ENCODE assay signal across 1 cellular context in the genomic region with DNA sequence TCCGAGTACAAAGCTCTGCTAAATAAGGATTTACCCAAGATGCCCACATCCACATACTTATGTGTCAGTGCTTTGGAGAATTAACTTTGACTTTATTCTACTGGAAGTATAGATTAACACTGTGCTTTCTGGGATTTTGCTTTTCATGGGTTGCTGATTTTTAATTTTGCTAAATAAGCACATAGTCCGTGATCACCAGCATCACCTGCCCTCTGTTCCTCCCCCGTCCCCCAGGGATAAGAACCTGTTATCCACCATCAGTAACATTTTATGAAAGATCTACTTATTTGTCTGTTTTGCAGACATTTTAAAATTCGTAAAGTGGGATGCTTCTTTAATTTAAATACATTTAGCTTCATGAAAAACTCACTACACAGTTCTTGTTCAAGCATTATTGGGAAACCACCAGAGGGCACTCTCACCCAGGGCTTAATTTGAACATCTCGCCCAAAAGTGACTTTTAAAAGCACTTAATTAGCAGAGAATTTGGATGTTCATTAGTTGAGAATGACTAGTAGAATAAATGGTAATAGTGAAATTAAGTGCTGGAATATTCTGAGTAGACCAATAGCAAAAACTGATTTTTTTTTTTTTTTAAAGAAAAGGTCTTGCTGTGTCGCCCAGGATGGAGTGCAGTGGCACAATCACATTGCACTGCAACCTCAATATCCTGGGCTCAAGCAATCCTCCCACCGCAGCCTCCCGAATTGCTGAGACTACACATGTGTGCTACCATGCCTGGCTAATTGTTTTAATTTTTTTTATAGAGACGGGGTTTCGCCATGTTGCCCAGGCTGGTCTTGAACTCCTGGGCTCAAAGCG.
TF ChIP-seq lines count a peak whose summit lies in the region.

No MANE protein-coding gene starts in this region.

TF ChIP-seq in HepG2, 621 proteins besides CTCF, POLR2A, EP300 and RAD21 (continued from another document):
- TF ChIP-seq, protein P1, sequence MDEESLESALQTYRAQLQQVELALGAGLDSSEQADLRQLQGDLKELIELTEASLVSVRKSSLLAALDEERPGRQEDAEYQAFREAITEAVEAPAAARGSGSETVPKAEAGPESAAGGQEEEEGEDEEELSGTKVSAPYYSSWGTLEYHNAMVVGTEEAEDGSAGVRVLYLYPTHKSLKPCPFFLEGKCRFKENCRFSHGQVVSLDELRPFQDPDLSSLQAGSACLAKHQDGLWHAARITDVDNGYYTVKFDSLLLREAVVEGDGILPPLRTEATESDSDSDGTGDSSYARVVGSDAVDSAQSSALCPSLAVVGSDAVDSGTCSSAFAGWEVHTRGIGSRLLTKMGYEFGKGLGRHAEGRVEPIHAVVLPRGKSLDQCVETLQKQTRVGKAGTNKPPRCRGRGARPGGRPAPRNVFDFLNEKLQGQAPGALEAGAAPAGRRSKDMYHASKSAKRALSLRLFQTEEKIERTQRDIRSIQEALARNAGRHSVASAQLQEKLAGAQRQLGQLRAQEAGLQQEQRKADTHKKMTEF (CRISPR knock-in tag; IDR thresholded peaks at IDR 0.05), result no peak
- TF ChIP-seq, protein P2, sequence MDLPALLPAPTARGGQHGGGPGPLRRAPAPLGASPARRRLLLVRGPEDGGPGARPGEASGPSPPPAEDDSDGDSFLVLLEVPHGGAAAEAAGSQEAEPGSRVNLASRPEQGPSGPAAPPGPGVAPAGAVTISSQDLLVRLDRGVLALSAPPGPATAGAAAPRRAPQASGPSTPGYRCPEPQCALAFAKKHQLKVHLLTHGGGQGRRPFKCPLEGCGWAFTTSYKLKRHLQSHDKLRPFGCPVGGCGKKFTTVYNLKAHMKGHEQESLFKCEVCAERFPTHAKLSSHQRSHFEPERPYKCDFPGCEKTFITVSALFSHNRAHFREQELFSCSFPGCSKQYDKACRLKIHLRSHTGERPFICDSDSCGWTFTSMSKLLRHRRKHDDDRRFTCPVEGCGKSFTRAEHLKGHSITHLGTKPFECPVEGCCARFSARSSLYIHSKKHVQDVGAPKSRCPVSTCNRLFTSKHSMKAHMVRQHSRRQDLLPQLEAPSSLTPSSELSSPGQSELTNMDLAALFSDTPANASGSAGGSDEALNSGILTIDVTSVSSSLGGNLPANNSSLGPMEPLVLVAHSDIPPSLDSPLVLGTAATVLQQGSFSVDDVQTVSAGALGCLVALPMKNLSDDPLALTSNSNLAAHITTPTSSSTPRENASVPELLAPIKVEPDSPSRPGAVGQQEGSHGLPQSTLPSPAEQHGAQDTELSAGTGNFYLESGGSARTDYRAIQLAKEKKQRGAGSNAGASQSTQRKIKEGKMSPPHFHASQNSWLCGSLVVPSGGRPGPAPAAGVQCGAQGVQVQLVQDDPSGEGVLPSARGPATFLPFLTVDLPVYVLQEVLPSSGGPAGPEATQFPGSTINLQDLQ (CRISPR knock-in tag; IDR thresholded peaks at IDR 0.05), result no peak
- no peak for TF ChIP-seq KDM2A (CRISPR knock-in tag; IDR thresholded peaks at IDR 0.05; ENCODE audit: borderline replicate concordance, low read depth)
- no peak for TF ChIP-seq ZNF441 (CRISPR knock-in tag; IDR thresholded peaks at IDR 0.05; ENCODE audit: borderline replicate concordance)
- TF ChIP-seq IRX3 (CRISPR knock-in tag; IDR thresholded peaks at IDR 0.05; ENCODE audit: borderline replicate concordance, low read depth), result no peak
- no peak for TF ChIP-seq SNAPC2 (CRISPR knock-in tag; IDR thresholded peaks at IDR 0.05)
- TF ChIP-seq, protein P3, sequence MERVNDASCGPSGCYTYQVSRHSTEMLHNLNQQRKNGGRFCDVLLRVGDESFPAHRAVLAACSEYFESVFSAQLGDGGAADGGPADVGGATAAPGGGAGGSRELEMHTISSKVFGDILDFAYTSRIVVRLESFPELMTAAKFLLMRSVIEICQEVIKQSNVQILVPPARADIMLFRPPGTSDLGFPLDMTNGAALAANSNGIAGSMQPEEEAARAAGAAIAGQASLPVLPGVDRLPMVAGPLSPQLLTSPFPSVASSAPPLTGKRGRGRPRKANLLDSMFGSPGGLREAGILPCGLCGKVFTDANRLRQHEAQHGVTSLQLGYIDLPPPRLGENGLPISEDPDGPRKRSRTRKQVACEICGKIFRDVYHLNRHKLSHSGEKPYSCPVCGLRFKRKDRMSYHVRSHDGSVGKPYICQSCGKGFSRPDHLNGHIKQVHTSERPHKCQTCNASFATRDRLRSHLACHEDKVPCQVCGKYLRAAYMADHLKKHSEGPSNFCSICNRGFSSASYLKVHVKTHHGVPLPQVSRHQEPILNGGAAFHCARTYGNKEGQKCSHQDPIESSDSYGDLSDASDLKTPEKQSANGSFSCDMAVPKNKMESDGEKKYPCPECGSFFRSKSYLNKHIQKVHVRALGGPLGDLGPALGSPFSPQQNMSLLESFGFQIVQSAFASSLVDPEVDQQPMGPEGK (CRISPR knock-in tag; IDR thresholded peaks at IDR 0.05), result no peak
- TF ChIP-seq ZNF703 (CRISPR knock-in tag; IDR thresholded peaks at IDR 0.05; ENCODE audit: borderline replicate concordance), result no peak
- no peak for TF ChIP-seq RFX5 (IDR thresholded peaks at IDR 0.05; ENCODE audit: low read depth, low read length)
- peak; percentile 71 for TF ChIP-seq STAG1 (CRISPR knock-in tag; IDR thresholded peaks at IDR 0.05)
- peak; percentile 88 for TF ChIP-seq SMC3 (IDR thresholded peaks at IDR 0.05; ENCODE audit: low read length)
TF ChIP-seq in HepG2: peak in this region for 3.
